10 cellular contexts compared by ENCODE assay signal in genomic region chr7:1593091-1593866, GRCh38. TPM values are rescaled to one million over a fixed set of nuclear protein-coding genes. Genes with fewer than 3 reads are reported as not detected.
DNase-seq lines count a peak whose midpoint lies in the region; ATAC-seq, FAIRE-seq and TF ChIP-seq lines count a peak whose summit lies in the region.
"Had no signal": no experiment of that assay in that cellular context is flagged by ENCODE, and none has a peak within 500 bp of the region (broad histone marks: within the 10 kb centered on the region; RNA-seq: fewer than 3 reads in every experiment).

No MANE protein-coding gene starts in this region.

- TF ChIP-seq EP300 in HepG2 (IDR thresholded peaks at IDR 0.05; ENCODE audit: low read depth in 2 of 2, low read length in 2 of 2) (no peak), HepG2 (CRISPR knock-in tag; IDR thresholded peaks at IDR 0.05; ENCODE audit: borderline replicate concordance) (no peak)

- H3K9me3 ChIP-seq in CD8-positive, alpha-beta T cell (ENCODE audit: low read length) = no peaks in the 10 kb centered on the region
- H3K9me3 ChIP-seq in HepG2 (ENCODE audit: low read length) = peaks cover 8% of the 10 kb centered on the region; the same call in 1 of the 2 replicates
- H3K9me3 ChIP-seq in aorta (ENCODE audit: control insufficient read depth, low read length) = peaks cover 9% of the 10 kb centered on the region
- H3K9me3 ChIP-seq: neutrophil had no signal

- H3K27me3 ChIP-seq in CD8-positive, alpha-beta T cell (ENCODE audit: insufficient read depth, low read length) = no peaks in the 10 kb centered on the region
- H3K27me3 ChIP-seq in GM23338 (ENCODE audit: insufficient read depth) (no peaks in the 10 kb centered on the region), HepG2 (ENCODE audit: control insufficient read depth in 1 of 2, insufficient read depth in 2 of 2, low read length in 2 of 2) (peaks cover 4 to 64% of the 10 kb centered on the region in 2 experiments; a peak in 3 of 5 replicates), aorta (ENCODE audit: control insufficient read depth in 1 of 2, insufficient read depth in 2 of 2, low read length in 1 of 2) (no peaks in the 10 kb centered on the region)

- no peak for TF ChIP-seq RAD21 in HepG2 (CRISPR knock-in tag; IDR thresholded peaks at IDR 0.05)

- H3K9ac ChIP-seq in HepG2 (ENCODE audit: insufficient read depth, low read depth, low read length) = no peak overlapping the region

- POLR2A ChIA-PET in CD8-positive, alpha-beta T cell (lab: Charles Lee) = no interaction called here
- POLR2A ChIA-PET in WTC11 (lab: Charles Lee) (no interaction called here), HepG2 (lab: Yijun Ruan, JAX) (no interaction called here)

- no peaks in the 10 kb centered on the region for H3K9me3 Mint-ChIP-seq in CD8-positive, alpha-beta T cell
- H3K9me3 Mint-ChIP-seq in GM23338 (peaks cover 12% of the 10 kb centered on the region), WTC11 (peaks cover 13% of the 10 kb centered on the region)

- no peak overlapping the region for H3K4me2 ChIP-seq in GM23338
- H3K4me2 ChIP-seq in HepG2 (ENCODE audit: low read depth, low read length) = no peak overlapping the region

- TF ChIP-seq CTCF in CD8-positive, alpha-beta T cell (IDR thresholded peaks at IDR 0.05) = no peak
- TF ChIP-seq CTCF in GM23338 (conservative IDR thresholded peaks at IDR 0.05; ENCODE audit: low read depth in 2 of 2) (peak; percentile 15 to 60; a peak in 2 of 4 replicates), WTC11 (IDR thresholded peaks at IDR 0.05) (no peak), HepG2 (CRISPR knock-in tag; IDR thresholded peaks at IDR 0.05) (peak; percentile 52), omental fat pad (IDR thresholded peaks at IDR 0.05) (no peak)

- ATAC-seq in CD8-positive, alpha-beta T cell = no peak
- ATAC-seq in GM23338 (peak; percentile 68), WTC11 (peak; percentile 44), HepG2 (peak; percentile 78), aorta (ENCODE audit: low FRiP score) (no peak), omental fat pad (ENCODE audit: low FRiP score) (no peak)

- H3K9me2 ChIP-seq in GM23338 (ENCODE audit: insufficient read depth) = no peaks in the 10 kb centered on the region

- no peaks in the 10 kb centered on the region for H3K36me3 ChIP-seq in CD8-positive, alpha-beta T cell (ENCODE audit: insufficient read depth, low read length)
- H3K36me3 ChIP-seq in GM23338 (ENCODE audit: insufficient read depth) (no peaks in the 10 kb centered on the region), HepG2 (replicated peaks in 1 of 2; ENCODE audit: control insufficient read depth in 1 of 2, insufficient read depth in 2 of 2, low read length in 2 of 2) (no peaks in the 10 kb centered on the region), aorta (ENCODE audit: control insufficient read depth in 1 of 2, insufficient read depth in 2 of 2, low read length in 1 of 2) (no peaks in the 10 kb centered on the region)
- H3K36me3 ChIP-seq: neutrophil had no signal

- no peak overlapping the region for H3K27ac Mint-ChIP-seq in CD8-positive, alpha-beta T cell
- no peak overlapping the region for H3K27ac Mint-ChIP-seq in GM23338
- no peak overlapping the region for H3K27ac Mint-ChIP-seq in WTC11

- H3K4me3 Mint-ChIP-seq in CD8-positive, alpha-beta T cell = peak overlapping the region; percentile 46
- no peak overlapping the region for H3K4me3 Mint-ChIP-seq in GM23338
- H3K4me3 Mint-ChIP-seq in WTC11 = no peak overlapping the region

- H3K4me1 Mint-ChIP-seq in CD8-positive, alpha-beta T cell (ENCODE audit: low read depth) = peaks cover 22% of the 10 kb centered on the region
- H3K4me1 Mint-ChIP-seq in GM23338 = peaks cover 5% of the 10 kb centered on the region; the same call in 2 of the 3 replicates
- H3K4me1 Mint-ChIP-seq in WTC11 = peaks cover 3% of the 10 kb centered on the region

- no peaks in the 10 kb centered on the region for H3F3A ChIP-seq in GM23338 (replicated peaks; ENCODE audit: low read depth)

- in situ Hi-C loops in HepG2 (cut with HindIII; ENCODE audit: extremely low pct_ligation_motif_present, low pct_unique_long_range_greater_than_20kb) = loop anchor here (25.0 kb wide), 1 partner anchor 619 kb away; no protein-coding TSS in a partner anchor

- peaks cover 23% of the 10 kb centered on the region for H3K4me1 ChIP-seq in CD8-positive, alpha-beta T cell (ENCODE audit: insufficient read depth, low read length)
- H3K4me1 ChIP-seq in GM23338 (ENCODE audit: insufficient read depth) (no peaks in the 10 kb centered on the region), HepG2 (ENCODE audit: insufficient read depth, low read length) (no peaks in the 10 kb centered on the region), aorta (ENCODE audit: control insufficient read depth in 1 of 2, insufficient read depth in 2 of 2, low read length in 2 of 2) (no peaks in the 10 kb centered on the region)

- H3K27me3 Mint-ChIP-seq in CD8-positive, alpha-beta T cell (ENCODE audit: low read depth) = peaks cover 27% of the 10 kb centered on the region
- H3K27me3 Mint-ChIP-seq in GM23338 (ENCODE audit: insufficient read depth, low read depth, poor library complexity) (peaks cover 17% of the 10 kb centered on the region), WTC11 (ENCODE audit: low read depth) (peaks cover 2% of the 10 kb centered on the region; the same call in 1 of the 2 replicates)

- DNase-seq in CD8-positive, alpha-beta T cell = peak in 1 of 7 experiments; percentile 22
- no peak for DNase-seq in GM23338 (ENCODE audit: low spot score)
- no peak for DNase-seq in WTC11 (ENCODE audit: low spot score)
- peak; percentile 16 for DNase-seq in HepG2 (ENCODE audit: low spot score)
- no peak for DNase-seq in aorta
- DNase-seq in stimulated activated CD4-positive, alpha-beta T cell treated with anti-CD3 and anti-CD28 coated beads, Interleukin-4, amount 100 ng/mL, for 24 hours = no peak
- no peak for DNase-seq in GM19239 (ENCODE audit: insufficient read length, low spot score)
- no peak for DNase-seq in omental fat pad (ENCODE audit: low spot score)
- DNase-seq: NCI-H774 had no signal

- H3K36me3 Mint-ChIP-seq in CD8-positive, alpha-beta T cell = no peaks in the 10 kb centered on the region
- H3K36me3 Mint-ChIP-seq in GM23338 (ENCODE audit: low read depth) = peaks cover 10% of the 10 kb centered on the region; the same call in 2 of the 3 replicates
- H3K36me3 Mint-ChIP-seq in WTC11 = peaks cover 8% of the 10 kb centered on the region

- FAIRE-seq in HepG2 (lab: Jason Lieb, UNC) (no peak), GM19239 (lab: Jason Lieb, UNC) (no peak)

- H3K4me3 ChIP-seq in CD8-positive, alpha-beta T cell (ENCODE audit: low read depth, low read length) = no peak overlapping the region
- no peak overlapping the region for H3K4me3 ChIP-seq in GM23338
- no peak overlapping the region for H3K4me3 ChIP-seq in HepG2 (replicated peaks in 1 of 3; ENCODE audit: insufficient read depth in 1 of 3, low read depth in 2 of 3, low read length in 3 of 3)
- no peak overlapping the region for H3K4me3 ChIP-seq in aorta (ENCODE audit: low read length in 2 of 2)

- intact Hi-C loops in CD8-positive, alpha-beta T cell (cut with DNase I, micrococcal nuclease) = loop anchor here in 1 of 2 experiments (1.0 kb wide), 1 partner anchor 14 kb away; no protein-coding TSS in a partner anchor
- intact Hi-C loops in HepG2 (cut with micrococcal nuclease; ENCODE audit: unreplicated experiment) = no loop called here
- intact Hi-C loops in aorta (cut with DNase I) = no loop called here

- H4K20me1 ChIP-seq in GM23338 (replicated peaks; ENCODE audit: insufficient read depth) (no peaks in the 10 kb centered on the region), HepG2 (ENCODE audit: insufficient read depth, low read length) (no peaks in the 10 kb centered on the region)

- no TSS peak for BruUV-seq in HepG2 (replicated peaks; lab: Mats Ljungman, UMichigan)

- no peaks in the 10 kb centered on the region for H3K79me2 ChIP-seq in GM23338 (replicated peaks; ENCODE audit: insufficient read depth)
- no peaks in the 10 kb centered on the region for H3K79me2 ChIP-seq in HepG2 (ENCODE audit: insufficient read depth, low read length)

- H2AFZ ChIP-seq in GM23338 (no peak overlapping the region), HepG2 (ENCODE audit: low read length) (no peak overlapping the region)

- 43% methylated on average over 12 of the region's 19 CpGs for WGBS in HepG2 (ENCODE audit: low lambda C conversion rate)
- 65 to 75% methylated on average over 16 to 19 of the region's 19 CpGs for WGBS in aorta, 2 donors

- CTCF ChIA-PET in CD8-positive, alpha-beta T cell (lab: Charles Lee) = interaction anchor here (0.6 kb wide), 1 partner anchor 20 kb away, joined by 3 read pairs; no protein-coding TSS in a partner anchor
- CTCF ChIA-PET in WTC11 (lab: Charles Lee) = no interaction called here
- CTCF ChIA-PET in HepG2 (lab: Yijun Ruan, JAX; ENCODE audit: low intra/inter-chr PET ratio, low total read pairs) = interaction anchor here (1.1 kb wide), 1 partner anchor 14 kb away, joined by 6 read pairs; no protein-coding TSS in a partner anchor

- TF ChIP-seq POLR2A in HepG2 (IDR thresholded peaks at IDR 0.05; ENCODE audit: insufficient read depth in 1 of 2, low read depth in 2 of 2, low read length in 2 of 2) = no peak

- H3K27ac ChIP-seq in CD8-positive, alpha-beta T cell (ENCODE audit: low read depth, low read length) = no peak overlapping the region
- H3K27ac ChIP-seq in GM23338 (ENCODE audit: low read depth) = no peak overlapping the region
- H3K27ac ChIP-seq in HepG2 (ENCODE audit: extremely low read length, insufficient read depth, low read length) = no peak overlapping the region
- no peak overlapping the region for H3K27ac ChIP-seq in aorta (ENCODE audit: low read depth in 1 of 2, low read length in 2 of 2)
- H3K27ac ChIP-seq: neutrophil had no signal

RNA-seq across cellular contexts. Expression of gene PSMG3, which starts 23.4 kb away (rescaled TPM):
- total RNA-seq in CD8-positive, alpha-beta T cell = 10 to 100 TPM; 20.9 to 21.0 TPM
- total RNA-seq in GM23338 (2014; rRNA removed; shearing (Covaris generic)) = 28.3 and 32.0 TPM in 2 replicates
- 84.8 and 93.6 TPM in 2 replicates for polyA plus RNA-seq in GM23338 (2016; fragmentation: Nextera tagmentation; extraction: Ambion mirVana)
- total RNA-seq in WTC11 (2021) = 33.3 to 50.7 TPM (median 45.9 TPM) in 3 replicates
- total RNA-seq in HepG2 (2016; rRNA removed; fragmentation: Illumina TruSeq; extraction: Trizol) = 46.7 and 48.4 TPM in 2 replicates
- 83.1 and 98.2 TPM in 2 replicates for total RNA-seq in HepG2 (2016; cell fraction: cytosol; rRNA removed; fragmentation: Illumina TruSeq; extraction: Trizol; ENCODE audit: low read depth)
- total RNA-seq in HepG2 (2016; cell fraction: insoluble cytoplasmic fraction; rRNA removed; fragmentation: Illumina TruSeq; extraction: Trizol) = 50.6 and 51.2 TPM in 2 replicates
- total RNA-seq in HepG2 (2016; cell fraction: membrane; rRNA removed; fragmentation: Illumina TruSeq; extraction: Trizol) = 102 and 118 TPM in 2 replicates
- total RNA-seq in HepG2 (2016; cell fraction: nucleus; rRNA removed; fragmentation: Illumina TruSeq; extraction: Trizol) = 24.1 and 28.4 TPM in 2 replicates
- polyA plus RNA-seq in HepG2 (2011; rRNA removed) = 29.3 and 29.6 TPM in 2 replicates
- polyA plus RNA-seq in HepG2 (2011; cell fraction: cytosol; rRNA removed) = 36.1 and 44.9 TPM in 2 replicates
- polyA plus RNA-seq in HepG2 (2011; cell fraction: nucleus; rRNA removed) = 29.2 and 39.8 TPM in 2 replicates
- 15.8 and 28.3 TPM in 2 replicates for polyA plus RNA-seq in HepG2 (2012)
- 72.7 and 106 TPM in 2 replicates for polyA plus RNA-seq in HepG2 (2016; cell fraction: cytosol; fragmentation: Illumina TruSeq; extraction: Trizol; ENCODE audit: low read depth)
- polyA plus RNA-seq in HepG2 (2016; cell fraction: insoluble cytoplasmic fraction; fragmentation: Illumina TruSeq; extraction: Trizol; ENCODE audit: low read depth) = 49.5 and 55.3 TPM in 2 replicates
- polyA plus RNA-seq in HepG2 (2016; cell fraction: membrane; fragmentation: Illumina TruSeq; extraction: Trizol; ENCODE audit: low read depth) = 82.6 and 104 TPM in 2 replicates
- 48.5 and 51.1 TPM in 2 replicates for polyA plus RNA-seq in HepG2 (2016; cell fraction: nucleus; fragmentation: Illumina TruSeq; extraction: Trizol; ENCODE audit: insufficient read depth, low read depth)
- polyA minus RNA-seq in HepG2 (2011; rRNA and poly(A)+ RNA removed; ENCODE audit: low replicate concordance) = 17.7 and 43.7 TPM in 2 replicates
- polyA minus RNA-seq in HepG2 (2011; cell fraction: cytosol; rRNA and poly(A)+ RNA removed) = 8.9 and 9.7 TPM in 2 replicates
- 4.7 and 6.2 TPM in 2 replicates for polyA minus RNA-seq in HepG2 (2011; cell fraction: nucleus; rRNA and poly(A)+ RNA removed)
- total RNA-seq in aorta = 10 to 100 TPM; 14.1 to 18.9 TPM
- polyA plus RNA-seq in aorta = 10 to 100 TPM; 42.9 to 45.2 TPM
- 10 to 100 TPM; 22.0 to 37.7 (median 28.4) TPM for total RNA-seq in omental fat pad

RNA-seq across cellular contexts. Expression of gene TMEM184A, which starts 37.3 kb away (rescaled TPM):
- total RNA-seq in CD8-positive, alpha-beta T cell = not detected
- total RNA-seq in GM23338 (2014; rRNA removed; shearing (Covaris generic)) = 0.04 and 0.66 TPM in 2 replicates
- polyA plus RNA-seq in GM23338 (2016; fragmentation: Nextera tagmentation; extraction: Ambion mirVana) (0.03 and 0.18 TPM in 2 replicates), HepG2 (2011; rRNA removed) (20.4 and 33.1 TPM in 2 replicates), aorta (1 to 10 TPM in 1 of 2 donors, under 1 TPM in 1; 0.84 to 6.1 TPM)
- total RNA-seq in WTC11 (2021) (1.3 to 1.4 TPM (median 1.3 TPM) in 3 replicates), HepG2 (2016; rRNA removed; fragmentation: Illumina TruSeq; extraction: Trizol) (3.1 and 9.5 TPM in 2 replicates), aorta (under 1 TPM in 1 of 2 donors, not detected in 1; 0.06 TPM), omental fat pad (1 to 10 TPM in 1 of 4 donors, under 1 TPM in 2, not detected in 1; 0.19 to 3.1 (median 0.32) TPM)
- total RNA-seq in HepG2 (2016; cell fraction: cytosol; rRNA removed; fragmentation: Illumina TruSeq; extraction: Trizol; ENCODE audit: low read depth) = 4.3 and 4.6 TPM in 2 replicates
- total RNA-seq in HepG2 (2016; cell fraction: insoluble cytoplasmic fraction; rRNA removed; fragmentation: Illumina TruSeq; extraction: Trizol) = 3.8 and 10.6 TPM in 2 replicates
- total RNA-seq in HepG2 (2016; cell fraction: membrane; rRNA removed; fragmentation: Illumina TruSeq; extraction: Trizol) = 5.7 and 6.3 TPM in 2 replicates
- total RNA-seq in HepG2 (2016; cell fraction: nucleus; rRNA removed; fragmentation: Illumina TruSeq; extraction: Trizol) = 11.4 and 11.7 TPM in 2 replicates
- 9.9 and 13.2 TPM in 2 replicates for polyA plus RNA-seq in HepG2 (2011; cell fraction: cytosol; rRNA removed)
- polyA plus RNA-seq in HepG2 (2011; cell fraction: nucleus; rRNA removed) = 144 and 175 TPM in 2 replicates
- polyA plus RNA-seq in HepG2 (2012) = 8.4 and 10.9 TPM in 2 replicates
- polyA plus RNA-seq in HepG2 (2016; cell fraction: cytosol; fragmentation: Illumina TruSeq; extraction: Trizol; ENCODE audit: low read depth) = 3.6 and 4.0 TPM in 2 replicates
- 4.3 and 5.0 TPM in 2 replicates for polyA plus RNA-seq in HepG2 (2016; cell fraction: insoluble cytoplasmic fraction; fragmentation: Illumina TruSeq; extraction: Trizol; ENCODE audit: low read depth)
- 4.3 and 5.3 TPM in 2 replicates for polyA plus RNA-seq in HepG2 (2016; cell fraction: membrane; fragmentation: Illumina TruSeq; extraction: Trizol; ENCODE audit: low read depth)
- 25.4 and 29.2 TPM in 2 replicates for polyA plus RNA-seq in HepG2 (2016; cell fraction: nucleus; fragmentation: Illumina TruSeq; extraction: Trizol; ENCODE audit: insufficient read depth, low read depth)
- 70.5 and 85.2 TPM in 2 replicates for polyA minus RNA-seq in HepG2 (2011; rRNA and poly(A)+ RNA removed; ENCODE audit: low replicate concordance)
- polyA minus RNA-seq in HepG2 (2011; cell fraction: cytosol; rRNA and poly(A)+ RNA removed) = 6.3 and 12.4 TPM in 2 replicates
- polyA minus RNA-seq in HepG2 (2011; cell fraction: nucleus; rRNA and poly(A)+ RNA removed) = 27.6 and 31.7 TPM in 2 replicates

Comparison
In these comparisons a context has a peak if more than half of its experiments do, and no peak if none do; other contexts are left out.
1. ATAC-seq: peak in GM23338 (single experiment), WTC11 (single experiment) and HepG2 (single experiment); none in CD8-positive, alpha-beta T cell (single experiment), aorta (single experiment) and omental fat pad (single experiment).
2. CTCF ChIP-seq: peak in GM23338 (2 of 2) and HepG2 (single experiment); none in CD8-positive, alpha-beta T cell (single experiment), WTC11 (single experiment) and omental fat pad (0 of 3).